29 cellular contexts compared by ENCODE assay signal in the genomic region with DNA sequence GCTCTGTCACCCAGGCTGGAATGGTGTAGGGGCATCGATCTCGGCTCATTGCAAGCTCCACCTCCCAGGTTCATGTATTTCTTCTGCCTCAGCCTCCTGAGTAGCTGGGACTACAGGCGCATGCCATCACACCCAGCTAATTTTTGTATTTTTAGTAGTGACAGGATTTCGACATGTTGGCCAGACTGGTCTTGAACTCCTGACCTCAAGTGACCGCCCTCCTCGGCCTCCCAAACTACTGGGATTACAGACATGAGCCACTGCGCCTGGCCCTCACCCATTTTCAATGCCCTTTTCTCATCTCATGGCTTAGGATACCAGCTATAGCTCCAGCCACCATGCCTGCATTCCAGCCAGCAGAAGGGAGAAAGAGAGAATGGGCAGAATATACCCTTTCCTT. TPM values are rescaled to one million over a fixed set of nuclear protein-coding genes. Genes with fewer than 3 reads are reported as not detected.
"Had no signal": no experiment of that assay in that cellular context is flagged by ENCODE, and none has a peak within 500 bp of the region (broad histone marks: within the 10 kb centered on the region; RNA-seq: fewer than 3 reads in every experiment).

No MANE protein-coding gene starts in this region.

- H3K4me1 ChIP-seq: pancreas, prostate gland, right lobe of liver, testis, tibial artery, uterus had no signal

- H3K27ac ChIP-seq: neural progenitor cell, neutrophil, pancreas, prostate gland, right lobe of liver, sigmoid colon, skin epidermis, spleen, suprapubic skin, testis, tibial artery, transverse colon, upper lobe of right lung, uterus had no signal

- DNase-seq: naive thymus-derived CD4-positive, alpha-beta T cell; natural killer cell; nucleus accumbens; pancreas; right cardiac atrium; right lobe of liver; sigmoid colon; spleen; stimulated activated CD4-positive, alpha-beta T cell treated with anti-CD3 and anti-CD28 coated beads, Interleukin-12 subunit alpha, Interleukin-12 subunit beta, amount 100 ng/mL, for 4 hours; stimulated activated CD4-positive, alpha-beta T cell treated with anti-CD3 and anti-CD28 coated beads, Interleukin-1b, Interleukin-23, amount 100 ng/mL, for 48 hours; stimulated activated CD4-positive, alpha-beta T cell treated with anti-CD3 and anti-CD28 coated beads, Interleukin-4, amount 100 ng/mL, for 1 hour; stimulated activated CD4-positive, alpha-beta T cell treated with anti-CD3 and anti-CD28 coated beads, Interleukin-4, amount 100 ng/mL, for 4 hours; stimulated activated CD8-positive, alpha-beta memory T cell treated with anti-CD3 and anti-CD28 coated beads, Interleukin-4, amount 100 ng/mL, for 48 hours; stimulated activated naive CD4-positive, alpha-beta T cell; stimulated activated naive CD8-positive, alpha-beta T cell treated with anti-CD3 and anti-CD28 coated beads, Interleukin-15, amount 100 ng/mL, for 72 hours; stimulated activated naive CD8-positive, alpha-beta T cell treated with anti-CD3 and anti-CD28 coated beads, Interleukin-15, Interleukin-2, amounts not matched to agents 100 U/mL and 50 U/mL, for 24 hours; substantia nigra; testis; tibial artery; transverse colon; upper lobe of right lung; uterus had no signal

- H3K9me3 ChIP-seq: neutrophil, pancreas, prostate gland, right lobe of liver, sigmoid colon, spleen, suprapubic skin, testis, tibial artery, transverse colon, upper lobe of right lung, uterus had no signal

- H3K36me3 ChIP-seq: neural progenitor cell, neutrophil, pancreas, prostate gland, right lobe of liver, sigmoid colon, spleen, suprapubic skin, tibial artery, transverse colon, upper lobe of right lung, uterus had no signal

- H3K27me3 ChIP-seq: neural progenitor cell, pancreas, right lobe of liver, sigmoid colon, suprapubic skin, testis, tibial artery, transverse colon, upper lobe of right lung, uterus had no signal

- H3K4me3 ChIP-seq: neural progenitor cell, pancreas, prostate gland, right lobe of liver, sigmoid colon, skin epidermis, smooth muscle cell, spleen, suprapubic skin, testis, tibial artery, transverse colon, upper lobe of right lung, uterus had no signal

- H3K9ac ChIP-seq: neural progenitor cell had no signal

- H2AFZ ChIP-seq: neural progenitor cell had no signal

- H3K4me2 ChIP-seq: neural progenitor cell, smooth muscle cell had no signal

- ATAC-seq: naive thymus-derived CD4-positive, alpha-beta T cell; natural killer cell; pancreas; right cardiac atrium; right lobe of liver; stimulated activated memory B cell treated with anti-CD40 and anti-IgM and Interleukin-4, amounts not matched to agents 10 μg/mL and 1 μg/mL and 100 μg/mL, for 72 hours; stimulated activated naive CD8-positive, alpha-beta T cell treated with anti-CD3 and anti-CD28 coated beads, Interleukin-15, amount 100 ng/mL, for 72 hours; stimulated activated naive CD8-positive, alpha-beta T cell treated with anti-CD3 and anti-CD28 coated beads, Interleukin-15, Interleukin-2, amounts not matched to agents 100 U/mL and 50 U/mL, for 24 hours; upper lobe of right lung had no signal

RNA-seq across cellular contexts. Expression of a gene that starts 12.9 kb away (rescaled TPM):
- polyA plus RNA-seq: naive thymus-derived CD4-positive, alpha-beta T cell had no signal
